8 cellular contexts compared by ENCODE assay signal in the genomic region with DNA sequence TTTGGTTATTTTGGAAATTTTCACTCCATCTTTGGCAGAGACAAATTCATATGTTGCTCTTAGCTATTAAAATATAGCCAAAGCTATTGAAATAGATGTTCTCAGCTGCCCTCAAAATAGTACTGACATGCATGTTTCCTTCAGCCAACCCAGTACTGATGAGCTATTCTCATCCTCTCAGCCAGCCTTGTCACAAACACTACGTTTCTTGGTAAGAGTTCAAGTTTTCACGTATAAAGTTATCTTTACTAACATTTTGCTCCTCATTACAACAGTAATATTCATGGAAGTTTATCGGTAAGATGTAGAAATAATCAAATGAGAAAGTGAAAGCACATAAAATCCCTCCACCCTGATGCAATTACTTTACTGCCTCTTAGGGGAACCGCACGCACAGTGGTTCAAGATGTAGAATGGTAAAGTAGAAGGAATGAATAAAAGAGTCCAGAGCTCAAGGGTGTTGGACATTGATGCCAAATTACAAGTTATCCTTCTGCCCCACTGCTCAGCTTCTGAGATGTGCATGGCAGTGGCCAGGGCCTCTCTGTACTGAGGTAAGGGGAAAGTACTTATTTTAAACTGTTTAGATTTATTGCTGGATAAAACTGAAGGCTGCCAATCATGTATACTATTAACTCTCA. TPM values are rescaled to one million over a fixed set of nuclear protein-coding genes. Genes with fewer than 3 reads are reported as not detected.
DNase-seq lines count a peak whose midpoint lies in the region; ATAC-seq and TF ChIP-seq lines count a peak whose summit lies in the region.

No MANE protein-coding gene starts in this region.

- intact Hi-C loops in posterior cingulate gyrus (cut with DNase I): no loop called here

- no peaks in the 10 kb centered on the region for H3K9me2 ChIP-seq in DOHH2 (replicated peaks; ENCODE audit: control insufficient read depth, low read length)

- peak overlapping the region; percentile 73 for H3K4me2 ChIP-seq in DOHH2 (ENCODE audit: low read length)

- H3K4me3 ChIP-seq in DOHH2 (ENCODE audit: low read length) (peak overlapping the region; percentile 66), muscle layer of duodenum (ENCODE audit: low read depth in 1 of 2, low read length in 2 of 2) (peak overlapping the region; percentile 56 to 70)

- H3K27ac ChIP-seq in DOHH2 (ENCODE audit: low read depth, low read length) (peak overlapping the region; percentile 10; the same call in 1 of the 2 replicates), muscle layer of duodenum (ENCODE audit: low read length) (peak overlapping the region; percentile 76)

- H3K27me3 ChIP-seq in DOHH2 (ENCODE audit: control insufficient read depth, low read length) (no peaks in the 10 kb centered on the region), muscle layer of duodenum (ENCODE audit: low read depth, low read length) (no peaks in the 10 kb centered on the region)

- 0 out of 2 replicates have a peak, but pooled peaks cover 6% of the 10 kb centered on the region for H3F3A ChIP-seq in DOHH2 (ENCODE audit: control insufficient read depth, insufficient read depth)

- no peaks in the 10 kb centered on the region for H4K20me1 ChIP-seq in DOHH2 (ENCODE audit: control insufficient read depth, insufficient read depth, low read depth, low read length)

- peak; percentile 54 for ATAC-seq in GM21390 (IDR thresholded peaks at IDR 0.05; ENCODE audit: unreplicated experiment)

- DNase-seq in LHCN-M2 (ENCODE audit: low read depth) (peak; percentile 32), posterior cingulate gyrus (no peak), NCI-H82 (lab: John Stamatoyannopoulos, UW) (no peak), NCI-H2081 treated with DMSO at 0.1 percent for 48 hours (lab: John Stamatoyannopoulos, UW) (no peak)
- peak; percentile 47 for DNase-seq in central memory CD4-positive, alpha-beta T cell

- H3K9me3 ChIP-seq in DOHH2 (ENCODE audit: control insufficient read depth, insufficient read depth, low read length) (no peaks in the 10 kb centered on the region), muscle layer of duodenum (ENCODE audit: control insufficient read depth in 1 of 2, low read length in 2 of 2) (no peaks in the 10 kb centered on the region)

- H3K36me3 ChIP-seq in DOHH2 (ENCODE audit: control insufficient read depth, low read length) (no peaks in the 10 kb centered on the region), muscle layer of duodenum (ENCODE audit: control insufficient read depth in 1 of 2, insufficient read depth in 2 of 2, low read length in 2 of 2) (no peaks in the 10 kb centered on the region)

- H3K79me2 ChIP-seq in DOHH2 (ENCODE audit: control insufficient read depth, low read length): peaks cover 47% of the 10 kb centered on the region

- no peak for TF ChIP-seq CTCF in DOHH2 (IDR thresholded peaks at IDR 0.05; ENCODE audit: low read depth, low read length, poor library complexity, severe bottlenecking)

- peaks cover 29% of the 10 kb centered on the region for H3K4me1 ChIP-seq in DOHH2 (ENCODE audit: control insufficient read depth, low read length)
- H3K4me1 ChIP-seq in muscle layer of duodenum (ENCODE audit: control insufficient read depth in 1 of 2, insufficient read depth in 2 of 2, low read length in 2 of 2): peaks cover 0 to 3% of the 10 kb centered on the region in 2 donors

RNA-seq across cellular contexts. Expression of a gene that starts 20.7 kb away (rescaled TPM):
- 0.51 and 0.80 TPM in 2 replicates for total RNA-seq in LHCN-M2 (2014; rRNA removed)
- polyA plus RNA-seq in LHCN-M2 (2012): 0.22 TPM

Comparison
In these comparisons a context has a peak if more than half of its experiments do, and no peak if none do; other contexts are left out.
1. DNase-seq: peak in LHCN-M2 (single experiment) and central memory CD4-positive, alpha-beta T cell (single experiment); none in posterior cingulate gyrus (0 of 10), NCI-H82 (single experiment) and NCI-H2081 treated with DMSO at 0.1 percent for 48 hours (single experiment).